ENCODE assay signal across 15 cellular contexts in genomic region chr2:45888641-45889040, GRCh38.
DNase-seq lines count a peak whose midpoint lies in the region; TF ChIP-seq lines count a peak whose summit lies in the region.
"Had no signal": no experiment of that assay in that cellular context is flagged by ENCODE, and none has a peak within 500 bp of the region (broad histone marks: within the 10 kb centered on the region; RNA-seq: fewer than 3 reads in every experiment).

No MANE protein-coding gene starts in this region.

- peaks cover 2 to 3% of the 10 kb centered on the region in 2 donors for H3K36me3 Mint-ChIP-seq in CD14-positive monocyte
- H3K36me3 Mint-ChIP-seq in brain: no peaks in the 10 kb centered on the region
- H3K36me3 Mint-ChIP-seq: activated naive CD4-positive, alpha-beta T cell treated with anti-CD3 and anti-CD28 coated beads, Interleukin-2, amount 50 U/mL, for 72 hours; naive thymus-derived CD8-positive, alpha-beta T cell had no signal

- TF ChIP-seq CTCF in CD14-positive monocyte (IDR thresholded peaks at IDR 0.05): no peak
- TF ChIP-seq CTCF in brain (conservative IDR thresholded peaks at IDR 0.05): no peak
- no peak for TF ChIP-seq CTCF in sigmoid colon (IDR thresholded peaks at IDR 0.05)

- H3K9me3 ChIP-seq in sigmoid colon: no peaks in the 10 kb centered on the region

- H3K4me3 Mint-ChIP-seq in CD14-positive monocyte: peak overlapping the region; percentile 26 to 48
- H3K4me3 Mint-ChIP-seq in brain: no peak overlapping the region
- H3K4me3 Mint-ChIP-seq: stimulated activated naive CD8-positive, alpha-beta T cell treated with anti-CD3 and anti-CD28 coated beads, Interleukin-15, Interleukin-2, amounts not matched to agents 100 ng/mL and 50 ng/mL, for 24 hours had no signal

- H3K27ac Mint-ChIP-seq in CD14-positive monocyte (peak overlapping the region; percentile 90 to 99 (median 94)), brain (peak overlapping the region in 4 of 5 experiments; percentile 34 to 91 (median 70))
- H3K27ac Mint-ChIP-seq: activated naive CD4-positive, alpha-beta T cell treated with anti-CD3 and anti-CD28 coated beads, Interleukin-2, amount 50 U/mL, for 72 hours; progenitor cell of endocrine pancreas; stimulated activated naive CD8-positive, alpha-beta T cell treated with anti-CD3 and anti-CD28 coated beads, Interleukin-15, Interleukin-2, amounts not matched to agents 100 ng/mL and 50 ng/mL, for 24 hours had no signal

- H3K4me1 ChIP-seq in sigmoid colon: peaks cover 0 to 99% (median 81%) of the 10 kb centered on the region in 4 donors

- no peak overlapping the region for H3K4me3 ChIP-seq in sigmoid colon

- H3K4me1 Mint-ChIP-seq in CD14-positive monocyte (peaks cover 94% of the 10 kb centered on the region), brain (peaks cover 94% of the 10 kb centered on the region)

- H3K9me3 Mint-ChIP-seq in CD14-positive monocyte (peaks cover 0 to 2% (median 0%) of the 10 kb centered on the region in 7 donors), brain (no peaks in the 10 kb centered on the region)
- H3K9me3 Mint-ChIP-seq: activated naive CD4-positive, alpha-beta T cell treated with anti-CD3 and anti-CD28 coated beads, Interleukin-2, amount 50 U/mL, for 72 hours; naive thymus-derived CD8-positive, alpha-beta T cell; stimulated activated naive CD8-positive, alpha-beta T cell treated with anti-CD3 and anti-CD28 coated beads, Interleukin-15, Interleukin-2, amounts not matched to agents 100 ng/mL and 50 ng/mL, for 24 hours had no signal

- intact Hi-C loops in CD14-positive monocyte (cut with micrococcal nuclease) (loop anchor here in 1 of 2 donors (5.0 kb wide), 1 partner anchor 49 kb away; no protein-coding TSS in a partner anchor), sigmoid colon (cut with DNase I) (no loop called here)

- TF ChIP-seq POLR2A in sigmoid colon (IDR thresholded peaks at IDR 0.05): no peak

- peak overlapping the region; percentile 17 to 88 (median 40) for H3K27ac ChIP-seq in sigmoid colon
- H3K27ac ChIP-seq: RWPE1 had no signal

- no peaks in the 10 kb centered on the region for H3K36me3 ChIP-seq in sigmoid colon

- H3K27me3 Mint-ChIP-seq in CD14-positive monocyte (ENCODE audit: low read depth in 3 of 3) (no peaks in the 10 kb centered on the region), brain (no peaks in the 10 kb centered on the region)
- H3K27me3 Mint-ChIP-seq: naive thymus-derived CD8-positive, alpha-beta T cell; stimulated activated naive CD8-positive, alpha-beta T cell treated with anti-CD3 and anti-CD28 coated beads, Interleukin-15, Interleukin-2, amounts not matched to agents 100 ng/mL and 50 ng/mL, for 24 hours had no signal

- no peak for TF ChIP-seq EP300 in sigmoid colon (IDR thresholded peaks at IDR 0.05)

- WGBS in sigmoid colon, 2 donors: 90 to 91% methylated on average over 4 of the region's 4 CpGs

- H3K27me3 ChIP-seq in sigmoid colon: no peaks in the 10 kb centered on the region

- DNase-seq in CD14-positive monocyte (ENCODE audit: low spot score) (no peak), NCI-H2171 treated with DMSO at 0.1 percent for 48 hours (lab: John Stamatoyannopoulos, UW) (peak; percentile 96), sigmoid colon (no peak), SHP77 (lab: John Stamatoyannopoulos, UW) (no peak), NCI-H510A (lab: John Stamatoyannopoulos, UW) (no peak), NCI-H774 (lab: John Stamatoyannopoulos, UW) (no peak)
- DNase-seq in stimulated activated CD4-positive, alpha-beta T cell treated with anti-CD3 and anti-CD28 coated beads, Interleukin-2, amount 100 ng/mL, for 24 hours: no peak
- DNase-seq: mammary epithelial cell, NCI-H2029 treated with DMSO at 0.1 percent for 48 hours had no signal

Comparison
In these comparisons a context has a peak if more than half of its experiments do, and no peak if none do; other contexts are left out.
1. H3K4me3 Mint-ChIP-seq: peak in CD14-positive monocyte (2 of 2); none in brain (0 of 5).